Comparison of ENCODE assay signal across 28 cellular contexts in the genomic region with DNA sequence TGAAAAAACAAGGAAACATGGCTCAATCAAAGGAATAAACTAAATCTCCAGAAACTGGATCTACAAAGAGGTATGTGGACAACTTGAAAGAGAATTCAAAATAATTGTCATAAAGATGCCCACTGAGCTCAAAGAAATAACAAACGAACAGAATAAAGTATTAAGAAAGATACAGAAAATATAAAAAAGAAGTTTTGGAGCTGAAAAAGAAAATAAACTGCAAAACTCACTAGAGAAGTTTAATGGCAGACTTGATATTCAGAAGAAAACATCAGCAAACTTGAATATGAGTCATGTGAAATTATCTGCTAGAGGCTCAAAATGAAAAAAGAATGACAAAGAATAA.
"Had no signal": no experiment of that assay in that cellular context is flagged by ENCODE, and none has a peak within 500 bp of the region (broad histone marks: within the 10 kb centered on the region; RNA-seq: fewer than 3 reads in every experiment).

No MANE protein-coding gene starts in this region.

- H3K27ac ChIP-seq: left lung, lower lobe of right lung, prostate gland, skin epidermis, stomach, testis, thyroid gland, upper lobe of left lung, vagina had no signal

- H3K4me1 ChIP-seq: left lung, lower lobe of right lung, prostate gland, stomach, testis, thyroid gland, upper lobe of left lung, vagina had no signal

- ATAC-seq: left colon; left lung; lower lobe of right lung; naive thymus-derived CD8-positive, alpha-beta T cell; right cardiac atrium; sciatic nerve; stimulated activated naive B cell treated with anti-CD40 and anti-IgM and Interleukin-4, amounts not matched to agents 10 μg/mL and 1 μg/mL and 100 μg/mL, for 72 hours; stimulated activated naive CD8-positive, alpha-beta T cell treated with anti-CD3 and anti-CD28 coated beads, Interleukin-15, Interleukin-2, amounts not matched to agents 100 U/mL and 50 U/mL, for 24 hours had no signal

- H3K9me3 ChIP-seq: left lung, lower lobe of right lung, pancreas, prostate gland, stomach, testis, thyroid gland, transverse colon, upper lobe of left lung, vagina had no signal

- DNase-seq: immature natural killer cell; kidney; left lung; lower lobe of right lung; mammary epithelial cell; mesenchymal stem cell; naive thymus-derived CD8-positive, alpha-beta T cell; nucleus accumbens; posterior cingulate gyrus; retina; right cardiac atrium; stimulated activated CD4-positive, alpha-beta T cell treated with anti-CD3 and anti-CD28 coated beads, Interleukin-12 subunit alpha, Interleukin-12 subunit beta, amount 100 ng/mL, for 4 hours; stimulated activated CD4-positive, alpha-beta T cell treated with anti-CD3 and anti-CD28 coated beads, Interleukin-15, amount 100 ng/mL, for 24 hours; stimulated activated CD4-positive, alpha-beta T cell treated with anti-CD3 and anti-CD28 coated beads, Interleukin-2, amount 100 ng/mL, for 24 hours; stimulated activated CD4-positive, alpha-beta T cell treated with anti-CD3 and anti-CD28 coated beads, Interleukin-4, amount 100 ng/mL, for 1 hour; stimulated activated naive B cell treated with anti-CD40 and anti-IgM and Interleukin-4, amounts not matched to agents 10 μg/mL and 1 μg/mL and 100 μg/mL, for 72 hours; stimulated activated naive CD8-positive, alpha-beta T cell treated with anti-CD3 and anti-CD28 coated beads, Interleukin-15, Interleukin-2, amounts not matched to agents 100 U/mL and 50 U/mL, for 24 hours; stomach; testis; thyroid gland; upper lobe of left lung had no signal

- H3K27me3 ChIP-seq: left lung, pancreas, stomach, testis, thyroid gland, transverse colon, upper lobe of left lung, vagina had no signal

- H3K36me3 ChIP-seq: left lung, lower lobe of right lung, pancreas, prostate gland, stomach, thyroid gland, transverse colon, upper lobe of left lung, vagina had no signal

- H3K4me3 ChIP-seq: left lung, lower lobe of right lung, pancreas, prostate gland, skin epidermis, stomach, testis, thyroid gland, transverse colon, upper lobe of left lung, vagina had no signal
